ENCODE assay signal across 19 cellular contexts in the genomic region with DNA sequence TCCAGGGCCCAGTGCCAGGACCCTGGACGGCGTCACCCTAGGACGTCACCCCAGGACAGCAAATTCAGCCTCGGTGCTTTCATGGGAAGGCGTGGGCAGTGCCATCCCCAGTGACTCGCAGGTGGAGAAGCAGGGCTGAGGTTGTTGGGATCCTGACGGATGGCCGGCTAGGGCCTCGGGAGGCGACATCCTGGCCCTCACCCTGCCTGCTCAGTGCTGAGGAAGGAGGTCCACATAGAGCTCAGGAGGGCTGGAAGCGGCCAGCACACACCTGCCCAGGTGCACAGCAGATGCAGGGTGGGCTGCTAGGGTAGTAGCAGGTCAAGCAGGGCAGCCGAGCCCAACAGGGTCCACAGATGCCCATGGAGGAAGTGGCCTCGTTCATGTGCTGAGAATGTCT.
DNase-seq lines count a peak whose midpoint lies in the region; ATAC-seq and TF ChIP-seq lines count a peak whose summit lies in the region.
"Had no signal": no experiment of that assay in that cellular context is flagged by ENCODE, and none has a peak within 500 bp of the region (broad histone marks: within the 10 kb centered on the region; RNA-seq: fewer than 3 reads in every experiment).

No MANE protein-coding gene starts in this region.

- no peaks in the 10 kb centered on the region for H3K27me3 ChIP-seq in RWPE2 (ENCODE audit: insufficient read depth, poor library complexity, severe bottlenecking)
- no peaks in the 10 kb centered on the region for H3K27me3 ChIP-seq in sigmoid colon
- H3K27me3 ChIP-seq: BLaER1 treated with 17β-estradiol and CSF1 and Interleukin-3, amounts not matched to agents 10 nM and 100 nM had no signal

- peaks cover 4% of the 10 kb centered on the region for H3K27me3 Mint-ChIP-seq in nephron progenitor cell (ENCODE audit: low read depth, poor library complexity)
- no peaks in the 10 kb centered on the region for H3K27me3 Mint-ChIP-seq in activated CD4-positive, alpha-beta memory T cell treated with anti-CD3 and anti-CD28 coated beads, Interleukin-2, amount 10 ng/mL, durations not matched to agents 7 days and 5 days
- H3K27me3 Mint-ChIP-seq: B cell had no signal

- peak overlapping the region; percentile 68 for H3K27ac Mint-ChIP-seq in nephron progenitor cell
- H3K27ac Mint-ChIP-seq in activated CD4-positive, alpha-beta memory T cell treated with anti-CD3 and anti-CD28 coated beads, Interleukin-2, amount 10 ng/mL, durations not matched to agents 7 days and 5 days = no peak overlapping the region
- H3K27ac Mint-ChIP-seq: B cell; CD8-positive, alpha-beta T cell; GM23338 had no signal

- no peak overlapping the region for H3K4me3 Mint-ChIP-seq in nephron progenitor cell
- no peak overlapping the region for H3K4me3 Mint-ChIP-seq in activated CD4-positive, alpha-beta memory T cell treated with anti-CD3 and anti-CD28 coated beads, Interleukin-2, amount 10 ng/mL, durations not matched to agents 7 days and 5 days
- H3K4me3 Mint-ChIP-seq: B cell; CD8-positive, alpha-beta T cell; GM23338 had no signal

- TF ChIP-seq CTCF in RWPE2 (IDR thresholded peaks at IDR 0.05; ENCODE audit: poor library complexity, severe bottlenecking) (no peak), nephron progenitor cell (IDR thresholded peaks at IDR 0.05) (no peak), sigmoid colon (IDR thresholded peaks at IDR 0.05) (no peak)

- no peak for TF ChIP-seq POLR2A in sigmoid colon (IDR thresholded peaks at IDR 0.05)

- H3K9me3 Mint-ChIP-seq in nephron progenitor cell = peaks cover 11% of the 10 kb centered on the region
- H3K9me3 Mint-ChIP-seq in activated CD4-positive, alpha-beta memory T cell treated with anti-CD3 and anti-CD28 coated beads, Interleukin-2, amount 10 ng/mL, durations not matched to agents 7 days and 5 days = peaks cover 9% of the 10 kb centered on the region
- H3K9me3 Mint-ChIP-seq: CD8-positive, alpha-beta T cell had no signal

- TF ChIP-seq EP300 in sigmoid colon (IDR thresholded peaks at IDR 0.05) = no peak

- ATAC-seq in RWPE2 (ENCODE audit: low read depth) = no peak
- ATAC-seq: CD8-positive, alpha-beta T cell; GM23338; K562 had no signal

- intact Hi-C loops in sigmoid colon (cut with DNase I) = no loop called here

- peak; percentile 37 for DNase-seq in RWPE2 (ENCODE audit: low spot score)
- no peak for DNase-seq in nephron progenitor cell
- DNase-seq in sigmoid colon = peak; percentile 50
- no peak for DNase-seq in NCI-H2196 treated with DMSO at 0.1 percent for 48 hours (lab: John Stamatoyannopoulos, UW; ENCODE audit: unreplicated experiment)
- no peak for DNase-seq in T-helper 9 cell
- DNase-seq in activated CD4-positive, alpha-beta memory T cell treated with anti-CD3 and anti-CD28 coated beads, Interleukin-2, amount 10 ng/mL, durations not matched to agents 7 days and 5 days = no peak
- no peak for DNase-seq in activated CD4-positive, alpha-beta T cell treated with anti-CD3 and anti-CD28 coated beads for 4 hours
- DNase-seq: Calu3; CD8-positive, alpha-beta T cell; DMS 273 treated with DMSO at 0.1 percent for 48 hours; DMS53; DND-41; GDM1; H7; IMR-90 had no signal

- no peaks in the 10 kb centered on the region for H3K36me3 Mint-ChIP-seq in nephron progenitor cell (ENCODE audit: low read depth)
- H3K36me3 Mint-ChIP-seq in activated CD4-positive, alpha-beta memory T cell treated with anti-CD3 and anti-CD28 coated beads, Interleukin-2, amount 10 ng/mL, durations not matched to agents 7 days and 5 days (ENCODE audit: low read depth) = peaks cover 2% of the 10 kb centered on the region
- H3K36me3 Mint-ChIP-seq: CD8-positive, alpha-beta T cell had no signal

- 77 to 83% methylated on average over 13 of the region's 13 CpGs for WGBS in sigmoid colon, 2 donors

- H3K4me1 ChIP-seq in RWPE2 (ENCODE audit: insufficient read depth, poor library complexity, severe bottlenecking) (no peaks in the 10 kb centered on the region), sigmoid colon (no peaks in the 10 kb centered on the region)
- H3K4me1 ChIP-seq: BLaER1 treated with 17β-estradiol and CSF1 and Interleukin-3, amounts not matched to agents 10 nM and 100 nM had no signal

- peaks cover 7% of the 10 kb centered on the region for H3K4me1 Mint-ChIP-seq in nephron progenitor cell
- H3K4me1 Mint-ChIP-seq in activated CD4-positive, alpha-beta memory T cell treated with anti-CD3 and anti-CD28 coated beads, Interleukin-2, amount 10 ng/mL, durations not matched to agents 7 days and 5 days = no peaks in the 10 kb centered on the region
- H3K4me1 Mint-ChIP-seq: B cell, GM23338 had no signal

- H3K36me3 ChIP-seq in RWPE2 (ENCODE audit: low read depth) = no peaks in the 10 kb centered on the region
- H3K36me3 ChIP-seq in sigmoid colon = no peaks in the 10 kb centered on the region
- H3K36me3 ChIP-seq: BLaER1 treated with 17β-estradiol and CSF1 and Interleukin-3, amounts not matched to agents 10 nM and 100 nM had no signal

- no peak overlapping the region for H3K27ac ChIP-seq in RWPE2 (ENCODE audit: poor library complexity, severe bottlenecking)
- H3K27ac ChIP-seq in sigmoid colon = no peak overlapping the region
- H3K27ac ChIP-seq: BLaER1 treated with 17β-estradiol and CSF1 and Interleukin-3, amounts not matched to agents 10 nM and 100 nM had no signal

- CTCF ChIA-PET in activated CD4-positive, alpha-beta memory T cell treated with anti-CD3 and anti-CD28 coated beads, Interleukin-2, amount 10 ng/mL, durations not matched to agents 7 days and 5 days (lab: Charles Lee) = no interaction called here

- POLR2A ChIA-PET in activated CD4-positive, alpha-beta memory T cell treated with anti-CD3 and anti-CD28 coated beads, Interleukin-2, amount 10 ng/mL, durations not matched to agents 7 days and 5 days (lab: Charles Lee) = no interaction called here

- H3K9me3 ChIP-seq in RWPE2 (ENCODE audit: severe bottlenecking) (peaks cover 3% of the 10 kb centered on the region), sigmoid colon (no peaks in the 10 kb centered on the region)

- no peak overlapping the region for H3K4me3 ChIP-seq in RWPE2 (ENCODE audit: severe bottlenecking)
- no peak overlapping the region for H3K4me3 ChIP-seq in sigmoid colon
- H3K4me3 ChIP-seq: BLaER1 treated with 17β-estradiol and CSF1 and Interleukin-3, amounts not matched to agents 10 nM and 100 nM; GM23338; K562 had no signal

Comparison
In these comparisons a context has a peak if more than half of its experiments do, and no peak if none do; other contexts are left out.
1. DNase-seq: peak in RWPE2 (single experiment) and sigmoid colon (single experiment); none in nephron progenitor cell (single experiment), NCI-H2196 treated with DMSO at 0.1 percent for 48 hours (single experiment), T-helper 9 cell (single experiment), activated CD4-positive, alpha-beta memory T cell treated with anti-CD3 and anti-CD28 coated beads, Interleukin-2, amount 10 ng/mL, durations not matched to agents 7 days and 5 days (single experiment) and activated CD4-positive, alpha-beta T cell treated with anti-CD3 and anti-CD28 coated beads for 4 hours (0 of 2).